11 cellular contexts compared by ENCODE assay signal in genomic region chr6:160028487-160029275, GRCh38. TPM values are rescaled to one million over a fixed set of nuclear protein-coding genes. Genes with fewer than 3 reads are reported as not detected.
DNase-seq lines count a peak whose midpoint lies in the region; ATAC-seq and TF ChIP-seq lines count a peak whose summit lies in the region.
"Had no signal": no experiment of that assay in that cellular context is flagged by ENCODE, and none has a peak within 500 bp of the region (broad histone marks: within the 10 kb centered on the region; RNA-seq: fewer than 3 reads in every experiment).

No MANE protein-coding gene starts in this region.

- WGBS in body of pancreas, 2 donors: 71 to 73% methylated on average over 8 of the region's 8 CpGs
- 86 to 90% (median 88%) methylated on average over 8 of the region's 8 CpGs for WGBS in stomach, 5 donors

- TF ChIP-seq EP300 in stomach (IDR thresholded peaks at IDR 0.05): no peak

- intact Hi-C loops in body of pancreas (cut with DNase I) (no loop called here), stomach (cut with DNase I; ENCODE audit: low total_unique reads) (no loop called here)

- TF ChIP-seq CTCF in body of pancreas (IDR thresholded peaks at IDR 0.05): peak in 4 of 7 experiments; percentile 28 to 41 (median 34)
- no peak for TF ChIP-seq CTCF in progenitor cell of endocrine pancreas (IDR thresholded peaks at IDR 0.05; ENCODE audit: unreplicated experiment)
- no peak for TF ChIP-seq CTCF in omental fat pad (IDR thresholded peaks at IDR 0.05)
- TF ChIP-seq CTCF in stomach (IDR thresholded peaks at IDR 0.05): no peak

- no peaks in the 10 kb centered on the region for H3K9me3 Mint-ChIP-seq in progenitor cell of endocrine pancreas (ENCODE audit: low read depth)

- H3K27me3 Mint-ChIP-seq in progenitor cell of endocrine pancreas: no peaks in the 10 kb centered on the region

- DNase-seq in activated CD4-positive, alpha-beta T cell treated with anti-CD3 and anti-CD28 coated beads for 48 hours: peak; percentile 26
- DNase-seq in activated CD4-positive, alpha-beta T cell treated with anti-CD3 and anti-CD28 coated beads for 1 hour: no peak
- peak in 2 of 4 donors; percentile 50 to 67 for DNase-seq in body of pancreas
- no peak for DNase-seq in progenitor cell of endocrine pancreas (ENCODE audit: low spot score, unreplicated experiment)
- no peak for DNase-seq in omental fat pad (ENCODE audit: low spot score)
- DNase-seq in stomach: no peak
- DNase-seq: central memory CD4-positive, alpha-beta T cell; T-helper 9 cell had no signal

- peaks cover 31% of the 10 kb centered on the region for H3K4me1 ChIP-seq in body of pancreas
- peaks cover 0 to 16% (median 4%) of the 10 kb centered on the region in 4 donors for H3K4me1 ChIP-seq in stomach

- H3K9me3 ChIP-seq in body of pancreas (no peaks in the 10 kb centered on the region), stomach (no peaks in the 10 kb centered on the region)
- H3K9me3 ChIP-seq: vagina had no signal

- H3K27ac ChIP-seq in body of pancreas (peak overlapping the region in 3 of 4 donors; percentile 58 to 72 (median 68)), stomach (no peak overlapping the region)

- peak; percentile 59 for ATAC-seq in HG03196 (IDR thresholded peaks at IDR 0.05; ENCODE audit: unreplicated experiment)
- ATAC-seq in body of pancreas: peak; percentile 51
- no peak for ATAC-seq in omental fat pad (ENCODE audit: low FRiP score)
- no peak for ATAC-seq in HG02885 (IDR thresholded peaks at IDR 0.05; ENCODE audit: poor library complexity, unreplicated experiment)

- H3K27me3 ChIP-seq in body of pancreas (no peaks in the 10 kb centered on the region), stomach (no peaks in the 10 kb centered on the region)
- H3K27me3 ChIP-seq: vagina had no signal

- H3K4me1 Mint-ChIP-seq in progenitor cell of endocrine pancreas (ENCODE audit: low read depth): peaks cover 3% of the 10 kb centered on the region

- H3K36me3 ChIP-seq in body of pancreas (replicated peaks in 1 of 2; ENCODE audit: insufficient read depth in 1 of 2, low read depth in 2 of 2) (peaks cover 6 to 10% of the 10 kb centered on the region in 2 donors), stomach (peaks cover 26 to 93% (median 81%) of the 10 kb centered on the region in 4 donors)

- peaks cover 28% of the 10 kb centered on the region for H3K36me3 Mint-ChIP-seq in progenitor cell of endocrine pancreas (ENCODE audit: insufficient read depth)

- no peak overlapping the region for H3K4me3 Mint-ChIP-seq in progenitor cell of endocrine pancreas (ENCODE audit: low read depth)

- no peak overlapping the region for H3K4me3 ChIP-seq in body of pancreas
- H3K4me3 ChIP-seq in stomach: no peak overlapping the region
- H3K4me3 ChIP-seq: vagina had no signal

- TF ChIP-seq POLR2A in body of pancreas (IDR thresholded peaks at IDR 0.05): no peak
- no peak for TF ChIP-seq POLR2A in stomach (IDR thresholded peaks at IDR 0.05)

- H3K27ac Mint-ChIP-seq in progenitor cell of endocrine pancreas: peak overlapping the region; percentile 92

RNA-seq across cellular contexts. Expression of gene IGF2R, which starts 59.8 kb away (rescaled TPM):
- 10 to 100 TPM; 50.8 TPM for total RNA-seq in body of pancreas
- 144 and 147 TPM in 2 replicates for total RNA-seq in progenitor cell of endocrine pancreas
- 100 to 1,000 TPM in 3 of 4 donors, 10 to 100 TPM in 1; 69.9 to 131 (median 110) TPM for total RNA-seq in omental fat pad
- 10 to 100 TPM; 30.3 to 70.5 (median 43.4) TPM for total RNA-seq in stomach
- 1 to 10 TPM; 2.0 to 9.8 (median 7.7) TPM for polyA plus RNA-seq in stomach

Comparison
In these comparisons a context has a peak if more than half of its experiments do, and no peak if none do; other contexts are left out.
1. ATAC-seq: peak in HG03196 (single experiment) and body of pancreas (single experiment); none in omental fat pad (single experiment) and HG02885 (single experiment).
2. H3K27ac ChIP-seq: peak in body of pancreas (3 of 4); none in stomach (0 of 5).
3. CTCF ChIP-seq: peak in body of pancreas (4 of 7); none in progenitor cell of endocrine pancreas (single experiment), omental fat pad (0 of 3) and stomach (0 of 7).